Comparison of ENCODE assay signal across 1 cellular context in genomic region chrX:153381684-153382532, GRCh38.
TF ChIP-seq lines count a peak whose summit lies in the region.

No MANE protein-coding gene starts in this region.

TF ChIP-seq in GM12878, 131 proteins besides CTCF, POLR2A, EP300 and RAD21 (continued from another document):
- TF ChIP-seq MLLT1 (IDR thresholded peaks at IDR 0.05) = no peak
